ENCODE assay signal across 8 cellular contexts in the genomic region with DNA sequence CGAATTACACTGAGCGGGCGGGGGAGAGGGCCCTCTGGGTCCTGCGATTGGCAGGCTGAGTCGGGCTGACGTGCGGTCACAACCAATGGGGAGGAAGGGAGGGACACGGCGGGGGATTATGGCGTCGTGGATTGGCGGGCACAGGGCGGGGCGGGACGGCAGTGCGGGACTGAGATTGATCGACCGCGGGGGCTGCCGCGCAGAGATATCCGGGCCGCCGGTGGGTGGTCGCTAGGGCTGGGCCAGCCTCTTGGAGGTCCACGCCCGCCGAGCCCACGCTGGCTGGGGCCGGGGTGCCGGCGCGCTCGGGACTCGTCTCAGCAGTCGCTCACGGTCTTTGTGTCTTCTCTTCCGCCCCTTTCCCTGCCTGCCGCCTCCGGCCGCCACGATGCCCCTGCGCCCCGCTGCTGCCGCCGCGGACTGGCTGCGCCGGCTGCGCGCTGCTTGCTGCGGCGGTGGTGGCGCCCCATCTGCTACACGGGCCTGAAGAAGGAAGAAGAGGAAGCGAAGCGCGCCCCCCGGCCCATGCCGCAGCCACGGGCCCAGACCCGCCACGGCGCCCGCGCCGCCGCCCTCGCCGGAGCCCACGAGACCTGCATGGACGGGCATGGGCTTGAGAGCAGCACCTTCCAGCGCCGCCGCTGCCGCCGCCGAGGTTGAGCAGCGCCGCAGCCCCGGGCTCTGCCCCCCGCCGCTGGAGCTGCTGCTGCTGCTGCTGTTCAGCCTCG. TPM values are rescaled to one million over a fixed set of nuclear protein-coding genes. Genes with fewer than 3 reads are reported as not detected.
DNase-seq lines count a peak whose midpoint lies in the region; ATAC-seq, FAIRE-seq and TF ChIP-seq lines count a peak whose summit lies in the region.

A gene with protein sequence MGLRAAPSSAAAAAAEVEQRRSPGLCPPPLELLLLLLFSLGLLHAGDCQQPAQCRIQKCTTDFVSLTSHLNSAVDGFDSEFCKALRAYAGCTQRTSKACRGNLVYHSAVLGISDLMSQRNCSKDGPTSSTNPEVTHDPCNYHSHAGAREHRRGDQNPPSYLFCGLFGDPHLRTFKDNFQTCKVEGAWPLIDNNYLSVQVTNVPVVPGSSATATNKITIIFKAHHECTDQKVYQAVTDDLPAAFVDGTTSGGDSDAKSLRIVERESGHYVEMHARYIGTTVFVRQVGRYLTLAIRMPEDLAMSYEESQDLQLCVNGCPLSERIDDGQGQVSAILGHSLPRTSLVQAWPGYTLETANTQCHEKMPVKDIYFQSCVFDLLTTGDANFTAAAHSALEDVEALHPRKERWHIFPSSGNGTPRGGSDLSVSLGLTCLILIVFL (plus strand): TSS at position 200 of the 728 bp plus-strand sequence. CDS start 408 bp downstream, at position 608.

- H3K4me3 ChIP-seq in choroid plexus epithelial cell (ENCODE audit: low read depth, low read length): peak within 1 kb of the TSS; percentile 80
- peak within 1 kb of the TSS; percentile 62 for H3K4me3 ChIP-seq in kidney epithelial cell (ENCODE audit: low read depth, low read length)

- peak; percentile 87 for FAIRE-seq in A204.1 (lab: Jason Lieb, UNC)

- H3K36me3 ChIP-seq in kidney epithelial cell (ENCODE audit: control insufficient read depth, insufficient read depth, low read length): no peaks in the 10 kb centered on the region

- no peak for TF ChIP-seq CTCF in choroid plexus epithelial cell (conservative IDR thresholded peaks at IDR 0.05; ENCODE audit: low read depth, low read length)
- no peak for TF ChIP-seq CTCF in kidney epithelial cell (IDR thresholded peaks at IDR 0.05; ENCODE audit: insufficient read depth, low read length, poor library complexity, severe bottlenecking)

- H3K4me3 Mint-ChIP-seq in activated CD4-positive, alpha-beta T cell treated with anti-CD3 and anti-CD28 coated beads for 36 hours: peak within 1 kb of the TSS; percentile 88

- H3K9me3 Mint-ChIP-seq in activated CD4-positive, alpha-beta T cell treated with anti-CD3 and anti-CD28 coated beads for 36 hours (ENCODE audit: low read depth): no peaks in the 10 kb centered on the region

- ATAC-seq in GM18870 (IDR thresholded peaks at IDR 0.05; ENCODE audit: unreplicated experiment): peak; percentile 61
- ATAC-seq in HG03108 (IDR thresholded peaks at IDR 0.05; ENCODE audit: unreplicated experiment): peak; percentile 82
- ATAC-seq in activated CD4-positive, alpha-beta T cell treated with anti-CD3 and anti-CD28 coated beads for 36 hours: peak; percentile 92

- H3K27me3 Mint-ChIP-seq in activated CD4-positive, alpha-beta T cell treated with anti-CD3 and anti-CD28 coated beads for 36 hours: peaks cover 26% of the 10 kb centered on the region

- CTCF ChIA-PET in activated CD4-positive, alpha-beta T cell treated with anti-CD3 and anti-CD28 coated beads for 36 hours (lab: Charles Lee): interaction anchor here (1.0 to 1.7 kb wide), 4 partner anchors 8 to 23 kb away, joined by 3 to 7 read pairs (median 3); no protein-coding TSS in a partner anchor

- intact Hi-C loops in activated CD4-positive, alpha-beta T cell treated with anti-CD3 and anti-CD28 coated beads for 36 hours (cut with DNase I, micrococcal nuclease): loop anchor here (1.0 to 5.0 kb wide), 7 partner anchors 23 to 1896 kb away; a partner anchor contains a TSS

- H3K27ac Mint-ChIP-seq in activated CD4-positive, alpha-beta T cell treated with anti-CD3 and anti-CD28 coated beads for 36 hours: peak within 1 kb of the TSS; percentile 77

- POLR2A ChIA-PET in activated CD4-positive, alpha-beta T cell treated with anti-CD3 and anti-CD28 coated beads for 36 hours (lab: Charles Lee): no interaction called here

- H3K4me1 Mint-ChIP-seq in activated CD4-positive, alpha-beta T cell treated with anti-CD3 and anti-CD28 coated beads for 36 hours: peaks cover 48% of the 10 kb centered on the region

- DNase-seq in NCI-H2227 treated with DMSO at 0.1 percent for 48 hours (lab: John Stamatoyannopoulos, UW) (peak; percentile 94), choroid plexus epithelial cell (ENCODE audit: low read depth) (peak; percentile 100), kidney epithelial cell (ENCODE audit: low read depth) (peak; percentile 95)
- DNase-seq in activated CD4-positive, alpha-beta T cell treated with anti-CD3 and anti-CD28 coated beads for 36 hours: peak; percentile 95
- DNase-seq in stimulated activated CD4-positive, alpha-beta T cell treated with anti-CD3 and anti-CD28 coated beads, Interleukin-15, amount 100 ng/mL, for 24 hours: peak; percentile 95

- H3K27me3 ChIP-seq in kidney epithelial cell (ENCODE audit: control insufficient read depth, insufficient read depth, low read length): no peaks in the 10 kb centered on the region

- H3K36me3 Mint-ChIP-seq in activated CD4-positive, alpha-beta T cell treated with anti-CD3 and anti-CD28 coated beads for 36 hours (ENCODE audit: low read depth): peaks cover 2% of the 10 kb centered on the region

RNA-seq across cellular contexts. Expression of the gene that starts here (rescaled TPM):
- total RNA-seq in activated CD4-positive, alpha-beta T cell treated with anti-CD3 and anti-CD28 coated beads for 36 hours: 1 to 10 TPM; 2.8 to 2.9 TPM
- total RNA-seq in kidney epithelial cell: 21.6 and 31.5 TPM in 2 replicates

Comparison
In these comparisons a context has a peak if more than half of its experiments do, and no peak if none do; other contexts are left out.
1. Peak in every context shown above with its lines: DNase-seq, ATAC-seq and H3K4me3 ChIP-seq.